12 cellular contexts compared by ENCODE assay signal in the genomic region with DNA sequence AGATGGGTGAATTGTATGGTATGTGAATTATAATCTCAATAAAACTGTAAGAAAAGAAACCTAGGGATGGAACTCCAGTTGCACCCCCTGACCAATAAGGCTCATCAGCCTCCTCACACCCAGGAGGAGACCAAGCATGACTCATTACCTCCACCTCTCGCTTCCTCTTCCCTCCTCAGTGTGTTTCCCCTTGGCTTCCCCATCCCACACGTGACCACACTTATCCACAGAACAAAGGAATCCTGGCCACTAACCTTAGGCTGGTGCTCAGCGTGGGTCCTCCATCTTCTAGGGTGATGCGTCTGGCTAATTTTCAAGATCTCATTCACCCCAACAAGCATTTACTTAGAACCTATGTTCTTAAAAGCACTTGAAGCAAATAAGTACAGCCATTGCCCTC. TPM values are rescaled to one million over a fixed set of nuclear protein-coding genes. Genes with fewer than 3 reads are reported as not detected.
DNase-seq lines count a peak whose midpoint lies in the region; ATAC-seq and TF ChIP-seq lines count a peak whose summit lies in the region.
"Had no signal": no experiment of that assay in that cellular context is flagged by ENCODE, and none has a peak within 500 bp of the region (broad histone marks: within the 10 kb centered on the region; RNA-seq: fewer than 3 reads in every experiment).

No MANE protein-coding gene starts in this region.

- H3K27ac Mint-ChIP-seq in activated CD4-positive, alpha-beta memory T cell treated with anti-CD3 and anti-CD28 coated beads for 36 hours: no peak overlapping the region
- H3K27ac Mint-ChIP-seq in activated CD4-positive, alpha-beta memory T cell treated with anti-CD3 and anti-CD28 coated beads, Interleukin-2, amount 10 ng/mL, durations not matched to agents 7 days and 5 days: no peak overlapping the region

- POLR2A ChIA-PET in activated CD4-positive, alpha-beta memory T cell treated with anti-CD3 and anti-CD28 coated beads for 36 hours (lab: Charles Lee): no interaction called here
- POLR2A ChIA-PET in activated CD4-positive, alpha-beta memory T cell treated with anti-CD3 and anti-CD28 coated beads, Interleukin-2, amount 10 ng/mL, durations not matched to agents 7 days and 5 days (lab: Charles Lee): no interaction called here

- 74 to 77% methylated on average over 4 of the region's 4 CpGs for WGBS in transverse colon (ENCODE audit: low coverage in 1 of 2), 2 donors

- DNase-seq in activated CD4-positive, alpha-beta memory T cell treated with anti-CD3 and anti-CD28 coated beads for 36 hours: peak; percentile 73
- DNase-seq in activated CD4-positive, alpha-beta memory T cell treated with anti-CD3 and anti-CD28 coated beads, Interleukin-2, amount 10 ng/mL, durations not matched to agents 7 days and 5 days: no peak
- DNase-seq in activated CD4-positive, CD25-positive, alpha-beta regulatory T cell treated with anti-CD3 and anti-CD28 coated beads, Interleukin-2, amount 50 U/mL, for 72 hours: peak; percentile 31
- DNase-seq in lower lobe of right lung: no peak
- peak; percentile 5 for DNase-seq in transverse colon
- DNase-seq in DMS153 (lab: John Stamatoyannopoulos, UW): no peak
- DNase-seq in GM03348 (ENCODE audit: low spot score): no peak
- DNase-seq: GOT3, hypothalamus, naive B cell, NCI-H526 treated with DMSO at 0.1 percent for 48 hours had no signal

- in situ Hi-C loops in transverse colon (cut with MboI; ENCODE audit: low pct_ligation_motif_present in 1 of 4, low pct_unique_long_range_greater_than_20kb in 1 of 4, low sequenced_read_pairs in 3 of 4): no loop called here

- TF ChIP-seq CTCF in lower lobe of right lung (IDR thresholded peaks at IDR 0.05) (no peak), transverse colon (IDR thresholded peaks at IDR 0.05) (no peak)

- ATAC-seq in lower lobe of right lung (peak; percentile 53 to 57), GM21786 (IDR thresholded peaks at IDR 0.05; ENCODE audit: unreplicated experiment) (no peak)

- no peaks in the 10 kb centered on the region for H3K4me1 ChIP-seq in lower lobe of right lung
- no peaks in the 10 kb centered on the region for H3K4me1 ChIP-seq in transverse colon

- H3K4me3 ChIP-seq in lower lobe of right lung: no peak overlapping the region
- no peak overlapping the region for H3K4me3 ChIP-seq in transverse colon

- no peaks in the 10 kb centered on the region for H3K27me3 Mint-ChIP-seq in activated CD4-positive, alpha-beta memory T cell treated with anti-CD3 and anti-CD28 coated beads for 36 hours
- H3K27me3 Mint-ChIP-seq in activated CD4-positive, alpha-beta memory T cell treated with anti-CD3 and anti-CD28 coated beads, Interleukin-2, amount 10 ng/mL, durations not matched to agents 7 days and 5 days: peaks cover 30% of the 10 kb centered on the region

- no peaks in the 10 kb centered on the region for H3K9me3 ChIP-seq in lower lobe of right lung
- H3K9me3 ChIP-seq in transverse colon: no peaks in the 10 kb centered on the region

- CTCF ChIA-PET in activated CD4-positive, alpha-beta memory T cell treated with anti-CD3 and anti-CD28 coated beads for 36 hours (lab: Charles Lee): no interaction called here
- CTCF ChIA-PET in activated CD4-positive, alpha-beta memory T cell treated with anti-CD3 and anti-CD28 coated beads, Interleukin-2, amount 10 ng/mL, durations not matched to agents 7 days and 5 days (lab: Charles Lee): no interaction called here

- peaks cover 36% of the 10 kb centered on the region for H3K4me1 Mint-ChIP-seq in activated CD4-positive, alpha-beta memory T cell treated with anti-CD3 and anti-CD28 coated beads for 36 hours (ENCODE audit: low read depth)
- peaks cover 11% of the 10 kb centered on the region for H3K4me1 Mint-ChIP-seq in activated CD4-positive, alpha-beta memory T cell treated with anti-CD3 and anti-CD28 coated beads, Interleukin-2, amount 10 ng/mL, durations not matched to agents 7 days and 5 days

- TF ChIP-seq POLR2A in transverse colon (IDR thresholded peaks at IDR 0.05): no peak

- H3K27ac ChIP-seq in lower lobe of right lung (no peak overlapping the region), transverse colon (no peak overlapping the region)

- TF ChIP-seq EP300 in transverse colon (IDR thresholded peaks at IDR 0.05; ENCODE audit: low read depth): no peak

- peaks cover 15% of the 10 kb centered on the region for H3K9me3 Mint-ChIP-seq in activated CD4-positive, alpha-beta memory T cell treated with anti-CD3 and anti-CD28 coated beads for 36 hours
- H3K9me3 Mint-ChIP-seq in activated CD4-positive, alpha-beta memory T cell treated with anti-CD3 and anti-CD28 coated beads, Interleukin-2, amount 10 ng/mL, durations not matched to agents 7 days and 5 days: peaks cover 11% of the 10 kb centered on the region

- H3K36me3 ChIP-seq in lower lobe of right lung (no peaks in the 10 kb centered on the region), transverse colon (no peaks in the 10 kb centered on the region)

- no peak overlapping the region for H3K4me3 Mint-ChIP-seq in activated CD4-positive, alpha-beta memory T cell treated with anti-CD3 and anti-CD28 coated beads for 36 hours
- H3K4me3 Mint-ChIP-seq in activated CD4-positive, alpha-beta memory T cell treated with anti-CD3 and anti-CD28 coated beads, Interleukin-2, amount 10 ng/mL, durations not matched to agents 7 days and 5 days: no peak overlapping the region

- H3K27me3 ChIP-seq in lower lobe of right lung (ENCODE audit: low read depth) (no peaks in the 10 kb centered on the region), transverse colon (no peaks in the 10 kb centered on the region)

- intact Hi-C loops in activated CD4-positive, alpha-beta memory T cell treated with anti-CD3 and anti-CD28 coated beads for 36 hours (cut with micrococcal nuclease): no loop called here
- intact Hi-C loops in lower lobe of right lung (cut with DNase I): no loop called here
- intact Hi-C loops in transverse colon (cut with DNase I; ENCODE audit: low total_unique reads): no loop called here

- no peaks in the 10 kb centered on the region for H3K36me3 Mint-ChIP-seq in activated CD4-positive, alpha-beta memory T cell treated with anti-CD3 and anti-CD28 coated beads for 36 hours
- no peaks in the 10 kb centered on the region for H3K36me3 Mint-ChIP-seq in activated CD4-positive, alpha-beta memory T cell treated with anti-CD3 and anti-CD28 coated beads, Interleukin-2, amount 10 ng/mL, durations not matched to agents 7 days and 5 days (ENCODE audit: low read depth)

RNA-seq across cellular contexts. Expression of a gene that starts 36.2 kb away (rescaled TPM):
- 10 to 100 TPM; 62.9 to 65.0 TPM for total RNA-seq in activated CD4-positive, alpha-beta memory T cell treated with anti-CD3 and anti-CD28 coated beads for 36 hours
- 10 to 100 TPM; 28.7 to 30.6 TPM for total RNA-seq in activated CD4-positive, alpha-beta memory T cell treated with anti-CD3 and anti-CD28 coated beads, Interleukin-2, amount 10 ng/mL, durations not matched to agents 7 days and 5 days
- total RNA-seq in lower lobe of right lung (9.3 TPM), transverse colon (10 to 100 TPM; 13.0 to 33.7 (median 18.7) TPM)

Comparison
In these comparisons a context has a peak if more than half of its experiments do, and no peak if none do; other contexts are left out.
1. DNase-seq: peak in activated CD4-positive, alpha-beta memory T cell treated with anti-CD3 and anti-CD28 coated beads for 36 hours (single experiment), activated CD4-positive, CD25-positive, alpha-beta regulatory T cell treated with anti-CD3 and anti-CD28 coated beads, Interleukin-2, amount 50 U/mL, for 72 hours (single experiment) and transverse colon (single experiment); none in activated CD4-positive, alpha-beta memory T cell treated with anti-CD3 and anti-CD28 coated beads, Interleukin-2, amount 10 ng/mL, durations not matched to agents 7 days and 5 days (single experiment), lower lobe of right lung (single experiment), DMS153 (single experiment) and GM03348 (single experiment).